In genomic region chr1:54384471-54384870, GRCh38 we compare ENCODE assay signal across 11 cellular contexts. TPM values are rescaled to one million over a fixed set of nuclear protein-coding genes. Genes with fewer than 3 reads are reported as not detected.
DNase-seq lines count a peak whose midpoint lies in the region; ATAC-seq and TF ChIP-seq lines count a peak whose summit lies in the region.
"Had no signal": no experiment of that assay in that cellular context is flagged by ENCODE, and none has a peak within 500 bp of the region (broad histone marks: within the 10 kb centered on the region; RNA-seq: fewer than 3 reads in every experiment).

No MANE protein-coding gene starts in this region.

- H3K27me3 Mint-ChIP-seq in GM23338 (ENCODE audit: insufficient read depth, low read depth, poor library complexity): no peaks in the 10 kb centered on the region
- no peaks in the 10 kb centered on the region for H3K27me3 Mint-ChIP-seq in activated T-helper 17 cell treated with anti-CD3 and anti-CD28 coated beads, Interleukin-2, amount 50 U/mL, for 72 hours

- H3K27me3 ChIP-seq in GM23338 (ENCODE audit: insufficient read depth) (no peaks in the 10 kb centered on the region), mesenchymal stem cell (ENCODE audit: control insufficient read depth in 1 of 2, insufficient read depth in 1 of 2, low read length in 2 of 2) (no peaks in the 10 kb centered on the region)

- H4K91ac ChIP-seq in mesenchymal stem cell (ENCODE audit: low read length): no peak overlapping the region

- no peak for DNase-seq in GM23338 (ENCODE audit: low spot score)
- no peak for DNase-seq in mesenchymal stem cell
- DNase-seq in stimulated activated effector memory CD8-positive, alpha-beta T cell treated with anti-CD3 and anti-CD28 coated beads, Interleukin-12 subunit alpha, Interleukin-12 subunit beta, amount 100 ng/mL, for 72 hours (ENCODE audit: low spot score in 2 of 2): no peak
- DNase-seq in NCI-H1694 treated with DMSO at 0.1 percent for 48 hours (lab: John Stamatoyannopoulos, UW): no peak
- DNase-seq: CD8-positive, alpha-beta T cell; KG1; NCI-H1417; NCI-H345 had no signal

- H4K8ac ChIP-seq in mesenchymal stem cell (ENCODE audit: low read length): no peak overlapping the region

- H2BK120ac ChIP-seq in mesenchymal stem cell (ENCODE audit: low read depth, low read length): no peak overlapping the region

- H2AFZ ChIP-seq in GM23338: no peak overlapping the region
- H2AFZ ChIP-seq in mesenchymal stem cell (ENCODE audit: low read depth, low read length): no peak overlapping the region

- H3K27ac ChIP-seq in GM23338 (ENCODE audit: low read depth): no peak overlapping the region
- no peak overlapping the region for H3K27ac ChIP-seq in mesenchymal stem cell (ENCODE audit: low read length, poor library complexity, severe bottlenecking)

- no peak overlapping the region for H3K14ac ChIP-seq in mesenchymal stem cell (ENCODE audit: low read length in 2 of 2)

- H3K36me3 Mint-ChIP-seq in GM23338 (ENCODE audit: low read depth): peaks cover 35% of the 10 kb centered on the region; the same call in 2 of the 3 replicates
- peaks cover 42% of the 10 kb centered on the region for H3K36me3 Mint-ChIP-seq in activated T-helper 17 cell treated with anti-CD3 and anti-CD28 coated beads, Interleukin-2, amount 50 U/mL, for 72 hours (ENCODE audit: low read depth)
- H3K36me3 Mint-ChIP-seq in stimulated activated effector memory CD8-positive, alpha-beta T cell treated with anti-CD3 and anti-CD28 coated beads, Interleukin-12 subunit alpha, Interleukin-12 subunit beta, amount 100 ng/mL, for 72 hours: peaks cover 43% of the 10 kb centered on the region

- peaks cover 58% of the 10 kb centered on the region for H4K20me1 ChIP-seq in GM23338 (replicated peaks; ENCODE audit: insufficient read depth)

- H2BK5ac ChIP-seq in mesenchymal stem cell (ENCODE audit: low read depth, low read length, poor library complexity, severe bottlenecking): no peak overlapping the region

- H3K18ac ChIP-seq in mesenchymal stem cell (ENCODE audit: low read depth in 1 of 2, low read length in 2 of 2): peak overlapping the region in 1 of 2 experiments; percentile 84

- peak overlapping the region; percentile 55 for H3K9ac ChIP-seq in mesenchymal stem cell (ENCODE audit: low read length)

- H2BK15ac ChIP-seq in mesenchymal stem cell (ENCODE audit: low read depth, poor library complexity, severe bottlenecking): no peak overlapping the region

- no peaks in the 10 kb centered on the region; the same call in 1 of the 3 replicates for H3K9me3 Mint-ChIP-seq in GM23338
- H3K9me3 Mint-ChIP-seq in activated T-helper 17 cell treated with anti-CD3 and anti-CD28 coated beads, Interleukin-2, amount 50 U/mL, for 72 hours: no peaks in the 10 kb centered on the region
- no peaks in the 10 kb centered on the region for H3K9me3 Mint-ChIP-seq in stimulated activated effector memory CD8-positive, alpha-beta T cell treated with anti-CD3 and anti-CD28 coated beads, Interleukin-12 subunit alpha, Interleukin-12 subunit beta, amount 100 ng/mL, for 72 hours
- H3K9me3 Mint-ChIP-seq: CD8-positive, alpha-beta T cell had no signal

- H3F3A ChIP-seq in GM23338 (replicated peaks; ENCODE audit: low read depth): peaks cover 4% of the 10 kb centered on the region; the same call in 1 of the 2 replicates

- peak overlapping the region; percentile 2; the same call in 1 of the 2 replicates for H3K27ac Mint-ChIP-seq in GM23338
- peak overlapping the region; percentile 69 for H3K27ac Mint-ChIP-seq in activated T-helper 17 cell treated with anti-CD3 and anti-CD28 coated beads, Interleukin-2, amount 50 U/mL, for 72 hours
- H3K27ac Mint-ChIP-seq in stimulated activated effector memory CD8-positive, alpha-beta T cell treated with anti-CD3 and anti-CD28 coated beads, Interleukin-12 subunit alpha, Interleukin-12 subunit beta, amount 100 ng/mL, for 72 hours: peak overlapping the region; percentile 46

- H3K4ac ChIP-seq in mesenchymal stem cell (ENCODE audit: low read depth in 1 of 2, low read length in 2 of 2): peak overlapping the region in 1 of 2 experiments; percentile 57

- H3K4me3 ChIP-seq in GM23338: no peak overlapping the region
- no peak overlapping the region for H3K4me3 ChIP-seq in mesenchymal stem cell (ENCODE audit: insufficient read depth in 1 of 2, low read depth in 1 of 2, low read length in 2 of 2)

- no peak overlapping the region for H3K23ac ChIP-seq in mesenchymal stem cell (ENCODE audit: low read length in 2 of 2)

- 95% methylated on average over 2 of the region's 2 CpGs for WGBS in mesenchymal stem cell

- H3K9me3 ChIP-seq in mesenchymal stem cell (ENCODE audit: control insufficient read depth, low read length): no peaks in the 10 kb centered on the region

- H3K4me2 ChIP-seq in GM23338 (no peak overlapping the region), mesenchymal stem cell (ENCODE audit: low read length, poor library complexity, severe bottlenecking) (no peak overlapping the region)

- ATAC-seq in GM23338: no peak
- no peak for ATAC-seq in activated T-helper 17 cell treated with anti-CD3 and anti-CD28 coated beads, Interleukin-2, amount 50 U/mL, for 72 hours (replicated peaks)
- ATAC-seq in stimulated activated effector memory CD8-positive, alpha-beta T cell treated with anti-CD3 and anti-CD28 coated beads, Interleukin-12 subunit alpha, Interleukin-12 subunit beta, amount 100 ng/mL, for 72 hours: no peak
- no peak for ATAC-seq in HG03139 (IDR thresholded peaks at IDR 0.05; ENCODE audit: unreplicated experiment)
- ATAC-seq in GM18873 (IDR thresholded peaks at IDR 0.05; ENCODE audit: low FRiP score, unreplicated experiment): no peak
- ATAC-seq: CD8-positive, alpha-beta T cell had no signal

- no peak overlapping the region for H3K4me3 Mint-ChIP-seq in GM23338
- no peak overlapping the region for H3K4me3 Mint-ChIP-seq in activated T-helper 17 cell treated with anti-CD3 and anti-CD28 coated beads, Interleukin-2, amount 50 U/mL, for 72 hours
- H3K4me3 Mint-ChIP-seq in stimulated activated effector memory CD8-positive, alpha-beta T cell treated with anti-CD3 and anti-CD28 coated beads, Interleukin-12 subunit alpha, Interleukin-12 subunit beta, amount 100 ng/mL, for 72 hours: no peak overlapping the region
- H3K4me3 Mint-ChIP-seq: CD8-positive, alpha-beta T cell had no signal

- no peak overlapping the region for H2AK5ac ChIP-seq in mesenchymal stem cell (ENCODE audit: low read length, severe bottlenecking)

- TF ChIP-seq CTCF in GM23338 (conservative IDR thresholded peaks at IDR 0.05; ENCODE audit: low read depth in 2 of 2): no peak

- H3K4me1 ChIP-seq in GM23338 (ENCODE audit: insufficient read depth): peaks cover 37% of the 10 kb centered on the region
- H3K4me1 ChIP-seq in mesenchymal stem cell (ENCODE audit: control insufficient read depth, insufficient read depth, low read depth, low read length): peaks cover 8% of the 10 kb centered on the region

- H3K36me3 ChIP-seq in GM23338 (ENCODE audit: insufficient read depth) (peaks cover 3% of the 10 kb centered on the region; the same call in 1 of the 2 replicates), mesenchymal stem cell (ENCODE audit: control insufficient read depth in 1 of 2, insufficient read depth in 2 of 2, low read depth in 1 of 2, low read length in 2 of 2) (peaks cover 25 to 29% of the 10 kb centered on the region in 2 experiments)

- H2BK12ac ChIP-seq in mesenchymal stem cell (ENCODE audit: low read length in 2 of 2): peak overlapping the region in 1 of 2 experiments; percentile 18

- peaks cover 100% of the 10 kb centered on the region for H3K79me2 ChIP-seq in GM23338 (replicated peaks; ENCODE audit: insufficient read depth)

- no peaks in the 10 kb centered on the region for H3K9me2 ChIP-seq in GM23338 (ENCODE audit: insufficient read depth)

- H3K79me1 ChIP-seq in mesenchymal stem cell (replicated peaks; ENCODE audit: low read length, poor library complexity, severe bottlenecking): peaks cover 39% of the 10 kb centered on the region

- H3K4me1 Mint-ChIP-seq in GM23338: peaks cover 49% of the 10 kb centered on the region
- H3K4me1 Mint-ChIP-seq in activated T-helper 17 cell treated with anti-CD3 and anti-CD28 coated beads, Interleukin-2, amount 50 U/mL, for 72 hours: peaks cover 26% of the 10 kb centered on the region
- H3K4me1 Mint-ChIP-seq in stimulated activated effector memory CD8-positive, alpha-beta T cell treated with anti-CD3 and anti-CD28 coated beads, Interleukin-12 subunit alpha, Interleukin-12 subunit beta, amount 100 ng/mL, for 72 hours: peaks cover 76% of the 10 kb centered on the region

TF ChIP-seq in GM23338, 12 proteins besides CTCF, POLR2A, EP300 and RAD21 (continues in another document):
- no peak for TF ChIP-seq STAT1 (IDR thresholded peaks at IDR 0.05; ENCODE audit: unreplicated experiment)
- no peak for TF ChIP-seq POLR2AphosphoS5 (IDR thresholded peaks at IDR 0.05; ENCODE audit: low read depth)
- no peak for TF ChIP-seq CREB1 (CRISPR knock-in tag; IDR thresholded peaks at IDR 0.05; ENCODE audit: low read depth)

RNA-seq across cellular contexts. Expression of gene SSBP3, which starts 21.7 kb away (rescaled TPM):
- 47.4 and 59.5 TPM in 2 replicates for total RNA-seq in GM23338 (2014; rRNA removed; shearing (Covaris generic))
- polyA plus RNA-seq in GM23338 (2016; fragmentation: Nextera tagmentation; extraction: Ambion mirVana): 68.6 and 82.3 TPM in 2 replicates
- total RNA-seq in activated T-helper 17 cell treated with anti-CD3 and anti-CD28 coated beads, Interleukin-2, amount 50 U/mL, for 72 hours: 10 to 100 TPM; 40.3 to 56.3 TPM
- 114 TPM for polyA plus RNA-seq in mesenchymal stem cell (2013, experiment 1 of 2)
- polyA plus RNA-seq in mesenchymal stem cell (2013, experiment 2 of 2): 112 TPM

Comparison
In these comparisons a context has a peak if more than half of its experiments do, and no peak if none do; other contexts are left out.
1. H3K27ac Mint-ChIP-seq: peak in every context shown above with its lines; median percentile 69 in activated T-helper 17 cell treated with anti-CD3 and anti-CD28 coated beads, Interleukin-2, amount 50 U/mL, for 72 hours; 46 in stimulated activated effector memory CD8-positive, alpha-beta T cell treated with anti-CD3 and anti-CD28 coated beads, Interleukin-12 subunit alpha, Interleukin-12 subunit beta, amount 100 ng/mL, for 72 hours; 2 in GM23338.